Comparison of ENCODE assay signal across 9 cellular contexts in genomic region chr15:31397851-31398661, GRCh38.
DNase-seq lines count a peak whose midpoint lies in the region; ATAC-seq and TF ChIP-seq lines count a peak whose summit lies in the region.
"Had no signal": no experiment of that assay in that cellular context is flagged by ENCODE, and none has a peak within 500 bp of the region (broad histone marks: within the 10 kb centered on the region; RNA-seq: fewer than 3 reads in every experiment).

No MANE protein-coding gene starts in this region.

- H3K4me1 Mint-ChIP-seq in T-helper 2 cell treated with Interferon-gamma antibody and Interleukin-4, amounts not matched to agents 5 μg/mL and 100 μg/mL, for 36 hours (ENCODE audit: low read depth): peaks cover 30% of the 10 kb centered on the region
- peaks cover 50% of the 10 kb centered on the region for H3K4me1 Mint-ChIP-seq in activated CD8-positive, alpha-beta T cell treated with anti-CD3 and anti-CD28 coated beads for 36 hours (ENCODE audit: low read depth)

- peak overlapping the region; percentile 42 to 90 (median 82) for H3K27ac ChIP-seq in tibial nerve

- WGBS in tibial nerve, 2 donors: 65 to 70% methylated on average over 18 to 21 of the region's 21 CpGs

- in situ Hi-C loops in KBM-7 (cut with MboI; ENCODE audit: low pct_unique_long_range_greater_than_20kb, low sequenced_read_pairs): no loop called here

- no peaks in the 10 kb centered on the region for H3K36me3 Mint-ChIP-seq in T-helper 2 cell treated with Interferon-gamma antibody and Interleukin-4, amounts not matched to agents 5 μg/mL and 100 μg/mL, for 36 hours (ENCODE audit: low read depth)
- no peaks in the 10 kb centered on the region for H3K36me3 Mint-ChIP-seq in activated CD8-positive, alpha-beta T cell treated with anti-CD3 and anti-CD28 coated beads for 36 hours (ENCODE audit: low read depth)

- peaks cover 2% of the 10 kb centered on the region for H3K27me3 Mint-ChIP-seq in T-helper 2 cell treated with Interferon-gamma antibody and Interleukin-4, amounts not matched to agents 5 μg/mL and 100 μg/mL, for 36 hours (ENCODE audit: low read depth)
- no peaks in the 10 kb centered on the region for H3K27me3 Mint-ChIP-seq in activated CD8-positive, alpha-beta T cell treated with anti-CD3 and anti-CD28 coated beads for 36 hours

- TF ChIP-seq POLR2A in tibial nerve (IDR thresholded peaks at IDR 0.05): no peak

- no peak overlapping the region for H3K4me3 Mint-ChIP-seq in T-helper 2 cell treated with Interferon-gamma antibody and Interleukin-4, amounts not matched to agents 5 μg/mL and 100 μg/mL, for 36 hours
- H3K4me3 Mint-ChIP-seq in activated CD8-positive, alpha-beta T cell treated with anti-CD3 and anti-CD28 coated beads for 36 hours: no peak overlapping the region
- H3K4me3 Mint-ChIP-seq: activated naive CD4-positive, alpha-beta T cell treated with anti-CD3 and anti-CD28 coated beads for 36 hours had no signal

- peak overlapping the region; percentile 64 for H3K27ac Mint-ChIP-seq in T-helper 2 cell treated with Interferon-gamma antibody and Interleukin-4, amounts not matched to agents 5 μg/mL and 100 μg/mL, for 36 hours
- H3K27ac Mint-ChIP-seq in activated CD8-positive, alpha-beta T cell treated with anti-CD3 and anti-CD28 coated beads for 36 hours: peak overlapping the region; percentile 42
- H3K27ac Mint-ChIP-seq: activated naive CD4-positive, alpha-beta T cell treated with anti-CD3 and anti-CD28 coated beads for 36 hours had no signal

- H3K4me1 ChIP-seq in tibial nerve: peaks cover 0 to 43% (median 26%) of the 10 kb centered on the region in 4 donors

- DNase-seq in T-helper 2 cell treated with Interferon-gamma antibody and Interleukin-4, amounts not matched to agents 5 μg/mL and 100 μg/mL, for 36 hours (ENCODE audit: low spot score): no peak
- no peak for DNase-seq in T-helper 2 cell
- DNase-seq in activated CD8-positive, alpha-beta T cell treated with anti-CD3 and anti-CD28 coated beads for 36 hours: no peak
- peak; percentile 25 for DNase-seq in iPS-NIHi7 (ENCODE audit: extremely low spot score)
- DNase-seq in tibial nerve (ENCODE audit: low spot score in 2 of 2): no peak
- DNase-seq in mesenteric fat pad (ENCODE audit: low spot score): no peak
- no peak for DNase-seq in HuH-7 (ENCODE audit: low spot score)
- no peak for DNase-seq in KBM-7

- CTCF ChIA-PET in activated CD8-positive, alpha-beta T cell treated with anti-CD3 and anti-CD28 coated beads for 36 hours (lab: Charles Lee): interaction anchor here (0.7 to 2.5 kb wide), 7 partner anchors 9 to 82 kb away, joined by 3 to 9 read pairs (median 3); no protein-coding TSS in a partner anchor

- no peaks in the 10 kb centered on the region for H3K9me3 ChIP-seq in tibial nerve

- intact Hi-C loops in activated CD8-positive, alpha-beta T cell treated with anti-CD3 and anti-CD28 coated beads for 36 hours (cut with micrococcal nuclease): no loop called here

- H3K4me3 ChIP-seq in tibial nerve: no peak overlapping the region

- H3K36me3 ChIP-seq in tibial nerve: no peaks in the 10 kb centered on the region

- TF ChIP-seq CTCF in activated CD8-positive, alpha-beta T cell treated with anti-CD3 and anti-CD28 coated beads for 36 hours (IDR thresholded peaks at IDR 0.05): no peak
- TF ChIP-seq CTCF in tibial nerve (IDR thresholded peaks at IDR 0.05): no peak

- no peaks in the 10 kb centered on the region for H3K27me3 ChIP-seq in tibial nerve

- no peak for TF ChIP-seq EP300 in tibial nerve (IDR thresholded peaks at IDR 0.05)

- ATAC-seq in activated CD8-positive, alpha-beta T cell treated with anti-CD3 and anti-CD28 coated beads for 36 hours: no peak

- POLR2A ChIA-PET in activated CD8-positive, alpha-beta T cell treated with anti-CD3 and anti-CD28 coated beads for 36 hours (lab: Charles Lee): interaction anchor here (0.8 to 1.6 kb wide), 4 partner anchors 9 to 51 kb away, joined by 3 to 7 read pairs (median 4); no protein-coding TSS in a partner anchor

- no peaks in the 10 kb centered on the region for H3K9me3 Mint-ChIP-seq in T-helper 2 cell treated with Interferon-gamma antibody and Interleukin-4, amounts not matched to agents 5 μg/mL and 100 μg/mL, for 36 hours
- H3K9me3 Mint-ChIP-seq in activated CD8-positive, alpha-beta T cell treated with anti-CD3 and anti-CD28 coated beads for 36 hours: no peaks in the 10 kb centered on the region
- H3K9me3 Mint-ChIP-seq: activated naive CD4-positive, alpha-beta T cell treated with anti-CD3 and anti-CD28 coated beads for 36 hours had no signal
